9 cellular contexts compared by ENCODE assay signal in the genomic region with DNA sequence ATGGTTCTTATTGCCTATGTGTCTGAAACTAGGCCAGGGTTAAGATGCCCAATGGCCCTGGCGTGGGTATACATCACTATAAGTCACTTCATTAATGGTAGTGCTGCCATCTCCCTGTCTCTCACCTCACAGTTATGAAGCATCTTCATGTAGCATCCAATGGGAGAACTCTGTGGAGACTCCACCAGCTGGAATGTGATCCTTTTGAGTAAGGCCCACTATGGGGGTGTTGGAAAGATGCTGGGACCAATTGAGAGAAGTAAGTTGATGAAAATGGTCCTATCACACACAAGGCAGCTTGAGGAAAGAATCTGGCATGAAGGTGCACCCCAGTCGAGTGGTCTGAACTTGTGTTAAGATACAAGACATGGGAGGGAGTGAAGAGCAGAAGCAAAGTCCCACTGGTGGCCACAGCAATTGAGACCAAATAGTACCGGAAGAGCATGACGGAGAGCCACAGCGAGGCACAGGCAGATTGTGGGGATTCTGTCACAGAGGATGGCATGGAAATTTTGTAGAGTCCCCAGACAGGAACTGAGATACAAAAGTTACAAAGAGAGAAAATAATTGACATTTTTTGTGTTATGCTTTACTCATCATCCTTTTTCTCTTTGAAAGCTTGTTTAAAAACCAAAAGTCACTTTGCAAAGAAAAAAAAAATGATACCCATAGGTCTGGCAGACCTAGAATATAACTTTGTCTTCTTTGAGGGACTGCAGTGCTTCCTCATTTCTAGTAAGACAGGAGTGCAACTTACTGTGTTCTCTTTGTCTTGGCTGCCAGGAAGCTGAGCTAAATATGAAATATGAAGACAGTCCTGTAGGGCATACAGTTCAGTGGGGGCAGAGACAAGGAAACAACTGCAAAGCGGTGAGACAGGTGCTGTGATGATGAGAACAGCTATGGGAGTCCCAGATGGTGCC. TPM values are rescaled to one million over a fixed set of nuclear protein-coding genes. Genes with fewer than 3 reads are reported as not detected.
DNase-seq lines count a peak whose midpoint lies in the region; ATAC-seq, FAIRE-seq and TF ChIP-seq lines count a peak whose summit lies in the region.
"Had no signal": no experiment of that assay in that cellular context is flagged by ENCODE, and none has a peak within 500 bp of the region (broad histone marks: within the 10 kb centered on the region; RNA-seq: fewer than 3 reads in every experiment).

No MANE protein-coding gene starts in this region.

- peak overlapping the region; percentile 80 for H3K27ac ChIP-seq in BLaER1
- H3K27ac ChIP-seq in SJCRH30 = no peak overlapping the region
- no peak overlapping the region for H3K27ac ChIP-seq in keratinocyte (ENCODE audit: control insufficient read depth, insufficient read depth, low read length)

- ATAC-seq in GM21526 (IDR thresholded peaks at IDR 0.05; ENCODE audit: low FRiP score, unreplicated experiment) = no peak

- H3K4me3 ChIP-seq in BLaER1 (no peak overlapping the region), SJCRH30 (no peak overlapping the region), keratinocyte (ENCODE audit: control insufficient read depth in 2 of 3, extremely low read depth in 1 of 3, insufficient read depth in 2 of 3, low read depth in 1 of 3, low read length in 3 of 3) (no peak overlapping the region)

- no peaks in the 10 kb centered on the region for H3K9me1 ChIP-seq in keratinocyte (ENCODE audit: control insufficient read depth, extremely low read depth, insufficient read depth, low read length)

- no peak for TF ChIP-seq CTCF in keratinocyte (optimal IDR thresholded peaks at IDR 0.05 in 1 of 3, IDR thresholded peaks at IDR 0.05 in 1 of 3, conservative IDR thresholded peaks at IDR 0.05 in 1 of 3; ENCODE audit: extremely low read depth in 1 of 3, insufficient read depth in 2 of 3, low read length in 3 of 3)

- no peaks in the 10 kb centered on the region for H3K79me2 ChIP-seq in keratinocyte (ENCODE audit: control insufficient read depth, insufficient read depth, low read length)

- H3K4me1 ChIP-seq in BLaER1 = peaks cover 83% of the 10 kb centered on the region
- H3K4me1 ChIP-seq in SJCRH30 = peaks cover 23% of the 10 kb centered on the region
- H3K4me1 ChIP-seq in keratinocyte (ENCODE audit: control insufficient read depth, extremely low read depth, insufficient read depth, low read length) = peaks cover 33% of the 10 kb centered on the region

- peak overlapping the region; percentile 92 for H3K4me2 ChIP-seq in BLaER1
- H3K4me2 ChIP-seq in keratinocyte (ENCODE audit: control insufficient read depth, extremely low read depth, insufficient read depth, low read depth, low read length) = peak overlapping the region; percentile 76

- H4K20me1 ChIP-seq in BLaER1 (peaks cover 15% of the 10 kb centered on the region; the same call in 1 of the 2 replicates), keratinocyte (ENCODE audit: control insufficient read depth, extremely low read depth, insufficient read depth, low read length) (no peaks in the 10 kb centered on the region)

- H3K9ac ChIP-seq in BLaER1 (no peak overlapping the region), keratinocyte (ENCODE audit: control insufficient read depth, extremely low read depth, insufficient read depth, low read length) (no peak overlapping the region)

- DNase-seq in GM12891 (ENCODE audit: insufficient read length, low spot score) = no peak
- peak; percentile 46 to 80 for DNase-seq in SJCRH30
- DNase-seq in keratinocyte (ENCODE audit: low read depth, low spot score) = no peak
- DNase-seq in SHP77 (lab: John Stamatoyannopoulos, UW) = no peak
- no peak for DNase-seq in NCI-H1436 (lab: John Stamatoyannopoulos, UW)
- no peak for DNase-seq in DMS153 (lab: John Stamatoyannopoulos, UW)

- FAIRE-seq in GM12891 (lab: Jason Lieb, UNC) = peak; percentile 77
- peak; percentile 44 for FAIRE-seq in keratinocyte (lab: Jason Lieb, UNC)
- FAIRE-seq: islet of Langerhans had no signal

- TF ChIP-seq POLR2A in GM12891 (IDR thresholded peaks at IDR 0.05; ENCODE audit: low read depth, low read length) = no peak

- peaks cover 26% of the 10 kb centered on the region for H3K36me3 ChIP-seq in BLaER1
- no peaks in the 10 kb centered on the region for H3K36me3 ChIP-seq in SJCRH30
- no peaks in the 10 kb centered on the region for H3K36me3 ChIP-seq in keratinocyte (ENCODE audit: control insufficient read depth in 2 of 2, extremely low read depth in 1 of 2, insufficient read depth in 2 of 2, low read length in 2 of 2)

- dilution Hi-C loops in keratinocyte (cut with MboI; ENCODE audit: extremely low pct_ligation_motif_present, low sequenced_read_pairs) = no loop called here

- no peak overlapping the region for H2AFZ ChIP-seq in keratinocyte (ENCODE audit: control insufficient read depth, low read length)

- no peaks in the 10 kb centered on the region for H3K27me3 ChIP-seq in BLaER1
- no peaks in the 10 kb centered on the region for H3K27me3 ChIP-seq in SJCRH30
- H3K27me3 ChIP-seq in keratinocyte (ENCODE audit: control insufficient read depth, extremely low read depth, insufficient read depth, low read length) = no peaks in the 10 kb centered on the region

- no peaks in the 10 kb centered on the region for H3K9me3 ChIP-seq in BLaER1
- H3K9me3 ChIP-seq in SJCRH30 (replicated peaks) = no peaks in the 10 kb centered on the region
- H3K9me3 ChIP-seq in keratinocyte (ENCODE audit: control insufficient read depth, low read depth, low read length) = no peaks in the 10 kb centered on the region

TF ChIP-seq in GM12891, 5 proteins besides CTCF, POLR2A, EP300 and RAD21:
- TF ChIP-seq SPI1 (IDR thresholded peaks at IDR 0.05; ENCODE audit: low read depth, low read length) = peak; percentile 46; the same call in 1 of the 2 replicates
- TF ChIP-seq POU2F2 (IDR thresholded peaks at IDR 0.05; ENCODE audit: low read depth, low read length) = no peak
TF ChIP-seq in GM12891: peak in this region for 1.

RNA-seq across cellular contexts. Expression of a gene that starts 4.9 kb away (rescaled TPM):
- 3.8 TPM for polyA plus RNA-seq in GM12891 (2012; ENCODE audit: low read depth, missing spikeins)
- 6.3 and 6.6 TPM in 2 replicates for total RNA-seq in SJCRH30 (2014; rRNA removed; shearing (Covaris generic))
- polyA plus RNA-seq in keratinocyte = 15.9 to 28.6 TPM (median 25.3 TPM) in 3 replicates
- polyA plus RNA-seq in keratinocyte (2011; ENCODE audit: low read depth) = 4.2 TPM
- 15.0 and 18.9 TPM in 2 replicates for polyA plus RNA-seq in keratinocyte (2011; cell fraction: cytosol; rRNA removed)
- 29.7 and 33.2 TPM in 2 replicates for polyA plus RNA-seq in keratinocyte (2011; cell fraction: nucleus; rRNA removed)
- 4.4 and 19.4 TPM in 2 replicates for polyA plus RNA-seq in keratinocyte (2012; ENCODE audit: low replicate concordance)
- polyA minus RNA-seq in keratinocyte = 15.2 to 21.8 TPM (median 18.5 TPM) in 3 replicates
- 8.6 TPM for polyA minus RNA-seq in keratinocyte (2011; cell fraction: cytosol; rRNA and poly(A)+ RNA removed)
- 9.9 and 15.5 TPM in 2 replicates for polyA minus RNA-seq in keratinocyte (2011; cell fraction: nucleus; rRNA and poly(A)+ RNA removed)

Comparison
In these comparisons a context has a peak if more than half of its experiments do, and no peak if none do; other contexts are left out.
1. DNase-seq: peak in SJCRH30 (2 of 2); none in GM12891 (single experiment), keratinocyte (single experiment), SHP77 (0 of 2), NCI-H1436 (single experiment) and DMS153 (single experiment).